In genomic region chr18:74282359-74283254, GRCh38 we compare ENCODE assay signal across 12 cellular contexts. TPM values are rescaled to one million over a fixed set of nuclear protein-coding genes. Genes with fewer than 3 reads are reported as not detected.
DNase-seq lines count a peak whose midpoint lies in the region; ATAC-seq and TF ChIP-seq lines count a peak whose summit lies in the region.
"Had no signal": no experiment of that assay in that cellular context is flagged by ENCODE, and none has a peak within 500 bp of the region (broad histone marks: within the 10 kb centered on the region; RNA-seq: fewer than 3 reads in every experiment).

No MANE protein-coding gene starts in this region.

- H3K36me3 ChIP-seq in left ventricle myocardium inferior, result no peaks in the 10 kb centered on the region
- peaks cover 3% of the 10 kb centered on the region for H3K36me3 ChIP-seq in upper lobe of right lung
- H3K36me3 ChIP-seq: cardiac muscle cell had no signal

- intact Hi-C loops in left ventricle myocardium inferior (cut with micrococcal nuclease) (no loop called here), cardiac septum (cut with DNase I) (no loop called here), upper lobe of right lung (cut with DNase I) (no loop called here)
- intact Hi-C loops in activated CD8-positive, alpha-beta T cell treated with anti-CD3 and anti-CD28 coated beads for 36 hours (cut with micrococcal nuclease), result no loop called here

- no peak for TF ChIP-seq CTCF in left ventricle myocardium inferior (IDR thresholded peaks at IDR 0.05; ENCODE audit: borderline replicate concordance)
- no peak for TF ChIP-seq CTCF in activated CD8-positive, alpha-beta T cell treated with anti-CD3 and anti-CD28 coated beads for 36 hours (IDR thresholded peaks at IDR 0.05)
- TF ChIP-seq CTCF in upper lobe of right lung (IDR thresholded peaks at IDR 0.05), result no peak

- peak overlapping the region; percentile 71 for H3K27ac Mint-ChIP-seq in activated CD8-positive, alpha-beta T cell treated with anti-CD3 and anti-CD28 coated beads for 36 hours
- peak overlapping the region; percentile 32 for H3K27ac Mint-ChIP-seq in memory B cell
- H3K27ac Mint-ChIP-seq in activated naive CD4-positive, alpha-beta T cell treated with anti-CD3 and anti-CD28 coated beads, Interleukin-2, amount 10 ng/mL, durations not matched to agents 7 days and 5 days, result no peak overlapping the region

- DNase-seq in left ventricle myocardium inferior (no peak), cardiac septum (ENCODE audit: low spot score) (no peak), memory B cell (ENCODE audit: low spot score in 2 of 2) (no peak), upper lobe of right lung (no peak), amniotic stem cell (lab: John Stamatoyannopoulos, UW) (no peak), GM19240 (ENCODE audit: insufficient read length, low spot score) (no peak)
- no peak for DNase-seq in activated CD8-positive, alpha-beta T cell treated with anti-CD3 and anti-CD28 coated beads for 36 hours
- DNase-seq in activated naive CD4-positive, alpha-beta T cell treated with anti-CD3 and anti-CD28 coated beads, Interleukin-2, amount 10 ng/mL, durations not matched to agents 7 days and 5 days, result no peak
- DNase-seq: activated CD4-positive, alpha-beta T cell treated with anti-CD3 and anti-CD28 coated beads for 1 hour; immature natural killer cell; stimulated activated CD4-positive, alpha-beta T cell treated with anti-CD3 and anti-CD28 coated beads, Interleukin-1b, Interleukin-23, amount 100 ng/mL, for 48 hours had no signal

- H3K9me3 Mint-ChIP-seq in activated CD8-positive, alpha-beta T cell treated with anti-CD3 and anti-CD28 coated beads for 36 hours, result no peaks in the 10 kb centered on the region
- H3K9me3 Mint-ChIP-seq in memory B cell, result no peaks in the 10 kb centered on the region
- H3K9me3 Mint-ChIP-seq in activated naive CD4-positive, alpha-beta T cell treated with anti-CD3 and anti-CD28 coated beads, Interleukin-2, amount 10 ng/mL, durations not matched to agents 7 days and 5 days, result no peaks in the 10 kb centered on the region
- H3K9me3 Mint-ChIP-seq: immature natural killer cell had no signal

- no peak overlapping the region for H3K4me3 ChIP-seq in left ventricle myocardium inferior
- H3K4me3 ChIP-seq in upper lobe of right lung, result no peak overlapping the region
- H3K4me3 ChIP-seq: cardiac muscle cell had no signal

- H3K27ac ChIP-seq in left ventricle myocardium inferior (replicated peaks), result peak overlapping the region; percentile 90
- H3K27ac ChIP-seq in upper lobe of right lung, result peak overlapping the region; percentile 85

- no peak overlapping the region for H3K4me3 Mint-ChIP-seq in activated CD8-positive, alpha-beta T cell treated with anti-CD3 and anti-CD28 coated beads for 36 hours
- no peak overlapping the region for H3K4me3 Mint-ChIP-seq in memory B cell
- H3K4me3 Mint-ChIP-seq in activated naive CD4-positive, alpha-beta T cell treated with anti-CD3 and anti-CD28 coated beads, Interleukin-2, amount 10 ng/mL, durations not matched to agents 7 days and 5 days, result no peak overlapping the region
- H3K4me3 Mint-ChIP-seq: immature natural killer cell had no signal

- no peaks in the 10 kb centered on the region for H3K27me3 Mint-ChIP-seq in activated CD8-positive, alpha-beta T cell treated with anti-CD3 and anti-CD28 coated beads for 36 hours
- no peaks in the 10 kb centered on the region for H3K27me3 Mint-ChIP-seq in memory B cell
- no peaks in the 10 kb centered on the region for H3K27me3 Mint-ChIP-seq in activated naive CD4-positive, alpha-beta T cell treated with anti-CD3 and anti-CD28 coated beads, Interleukin-2, amount 10 ng/mL, durations not matched to agents 7 days and 5 days

- peaks cover 28% of the 10 kb centered on the region for H3K4me1 Mint-ChIP-seq in activated CD8-positive, alpha-beta T cell treated with anti-CD3 and anti-CD28 coated beads for 36 hours (ENCODE audit: low read depth)
- H3K4me1 Mint-ChIP-seq in memory B cell, result peaks cover 22% of the 10 kb centered on the region
- H3K4me1 Mint-ChIP-seq in activated naive CD4-positive, alpha-beta T cell treated with anti-CD3 and anti-CD28 coated beads, Interleukin-2, amount 10 ng/mL, durations not matched to agents 7 days and 5 days, result peaks cover 33% of the 10 kb centered on the region

- H3K27me3 ChIP-seq in left ventricle myocardium inferior (ENCODE audit: low read depth) (no peaks in the 10 kb centered on the region), upper lobe of right lung (no peaks in the 10 kb centered on the region)
- H3K27me3 ChIP-seq: cardiac muscle cell had no signal

- no peaks in the 10 kb centered on the region for H3K9me3 ChIP-seq in left ventricle myocardium inferior (replicated peaks)
- H3K9me3 ChIP-seq in upper lobe of right lung, result no peaks in the 10 kb centered on the region

- H3K36me3 Mint-ChIP-seq in activated CD8-positive, alpha-beta T cell treated with anti-CD3 and anti-CD28 coated beads for 36 hours (ENCODE audit: low read depth), result peaks cover 19% of the 10 kb centered on the region
- peaks cover 11% of the 10 kb centered on the region for H3K36me3 Mint-ChIP-seq in memory B cell
- no peaks in the 10 kb centered on the region for H3K36me3 Mint-ChIP-seq in activated naive CD4-positive, alpha-beta T cell treated with anti-CD3 and anti-CD28 coated beads, Interleukin-2, amount 10 ng/mL, durations not matched to agents 7 days and 5 days

- POLR2A ChIA-PET in activated CD8-positive, alpha-beta T cell treated with anti-CD3 and anti-CD28 coated beads for 36 hours (lab: Charles Lee), result no interaction called here

- ATAC-seq in activated CD8-positive, alpha-beta T cell treated with anti-CD3 and anti-CD28 coated beads for 36 hours, result no peak
- no peak for ATAC-seq in memory B cell (ENCODE audit: low read depth)
- ATAC-seq in upper lobe of right lung, result no peak

- H3K4me1 ChIP-seq in left ventricle myocardium inferior (peaks cover 88% of the 10 kb centered on the region), upper lobe of right lung (peaks cover 74% of the 10 kb centered on the region)

- CTCF ChIA-PET in activated CD8-positive, alpha-beta T cell treated with anti-CD3 and anti-CD28 coated beads for 36 hours (lab: Charles Lee), result no interaction called here
- CTCF ChIA-PET in activated naive CD4-positive, alpha-beta T cell treated with anti-CD3 and anti-CD28 coated beads, Interleukin-2, amount 10 ng/mL, durations not matched to agents 7 days and 5 days (lab: Charles Lee), result no interaction called here

RNA-seq across cellular contexts. Expression of gene CYB5A, which starts 9.2 kb away (rescaled TPM):
- 105 TPM for total RNA-seq in left ventricle myocardium inferior
- total RNA-seq in cardiac septum, result 57.2 TPM
- total RNA-seq in activated CD8-positive, alpha-beta T cell treated with anti-CD3 and anti-CD28 coated beads for 36 hours, result 10 to 100 TPM; 60.2 to 62.4 TPM
- 399 TPM for total RNA-seq in upper lobe of right lung

RNA-seq across cellular contexts. Expression of gene C18orf63, which starts 33.0 kb away (rescaled TPM):
- total RNA-seq in left ventricle myocardium inferior (not detected), cardiac septum (not detected), upper lobe of right lung (0.17 TPM)
- total RNA-seq in activated CD8-positive, alpha-beta T cell treated with anti-CD3 and anti-CD28 coated beads for 36 hours, result not detected
- total RNA-seq: cardiac muscle cell had no signal
